ENCODE assay signal across 15 cellular contexts in the genomic region with DNA sequence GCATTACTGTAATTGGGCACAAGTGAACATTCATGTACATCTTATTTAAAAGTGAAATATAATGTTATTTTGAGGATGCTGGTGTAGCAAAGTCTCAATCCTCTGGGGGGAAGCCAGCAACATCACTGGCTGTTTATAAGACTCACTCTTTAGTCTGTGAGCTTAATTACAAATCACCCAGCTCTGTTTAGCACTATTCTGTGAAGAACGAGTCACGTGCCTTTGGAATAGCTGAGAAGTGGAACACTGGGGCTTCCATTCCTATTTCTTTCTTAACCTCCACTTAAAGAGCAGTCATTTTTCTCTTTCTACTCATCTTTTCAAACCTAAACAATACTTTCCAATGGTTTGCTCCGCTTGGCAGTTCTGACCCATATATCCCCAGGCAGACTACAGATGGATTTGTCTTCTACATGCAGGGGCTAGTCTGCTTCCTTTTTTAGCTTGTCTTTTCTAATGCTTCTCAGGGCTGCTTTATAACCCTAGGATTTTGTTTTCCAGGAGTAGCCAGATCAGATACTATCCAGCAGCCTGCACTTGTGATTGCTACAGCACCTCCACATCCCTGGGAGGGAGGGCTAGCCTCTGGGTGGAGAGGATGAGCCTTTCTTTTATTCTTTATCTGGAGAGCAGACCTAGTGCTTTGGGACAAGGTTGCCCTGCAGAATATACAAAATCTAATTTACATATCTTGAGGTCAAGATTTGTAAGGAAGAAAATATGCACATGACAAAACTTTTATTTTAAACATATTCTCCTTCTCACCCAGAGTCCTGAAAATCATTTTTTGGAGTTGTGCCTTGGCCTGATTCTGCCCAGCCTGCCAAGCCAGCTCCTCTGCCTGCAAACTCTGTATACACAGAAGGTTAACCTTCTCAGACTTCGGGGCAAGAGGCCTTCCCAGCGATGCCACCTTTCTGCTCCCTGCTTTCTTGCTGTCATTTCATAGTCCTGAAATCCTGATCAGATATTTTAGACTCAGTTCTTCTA.
DNase-seq lines count a peak whose midpoint lies in the region; ATAC-seq and TF ChIP-seq lines count a peak whose summit lies in the region.
"Had no signal": no experiment of that assay in that cellular context is flagged by ENCODE, and none has a peak within 500 bp of the region (broad histone marks: within the 10 kb centered on the region; RNA-seq: fewer than 3 reads in every experiment).

No MANE protein-coding gene starts in this region.

- no peak overlapping the region for H3K9ac ChIP-seq in rectal smooth muscle tissue (ENCODE audit: low read length)

- peak; percentile 59 for ATAC-seq in WTC11
- no peak for ATAC-seq in GM18517 (IDR thresholded peaks at IDR 0.05; ENCODE audit: unreplicated experiment)
- ATAC-seq in activated naive CD8-positive, alpha-beta T cell treated with anti-CD3 and anti-CD28 coated beads, Interleukin-2, amount 50 U/mL, for 24 hours, result no peak
- ATAC-seq in HG03108 (IDR thresholded peaks at IDR 0.05; ENCODE audit: unreplicated experiment), result no peak
- ATAC-seq: naive thymus-derived CD8-positive, alpha-beta T cell; Panc1 had no signal

- no peaks in the 10 kb centered on the region for H3K36me3 Mint-ChIP-seq in WTC11
- H3K36me3 Mint-ChIP-seq in glutamatergic neuron (ENCODE audit: unreplicated experiment), result no peaks in the 10 kb centered on the region
- no peaks in the 10 kb centered on the region for H3K36me3 Mint-ChIP-seq in activated naive CD8-positive, alpha-beta T cell treated with anti-CD3 and anti-CD28 coated beads, Interleukin-2, amount 50 U/mL, for 24 hours (ENCODE audit: low read depth)
- H3K36me3 Mint-ChIP-seq: naive thymus-derived CD8-positive, alpha-beta T cell had no signal

- H3K4me1 ChIP-seq in HEK293 (ENCODE audit: control insufficient read depth, insufficient read depth, low read length), result no peaks in the 10 kb centered on the region
- peaks cover 25% of the 10 kb centered on the region for H3K4me1 ChIP-seq in rectal smooth muscle tissue (ENCODE audit: control insufficient read depth, insufficient read depth, low read length)

- H3K27ac ChIP-seq in HEK293 (ENCODE audit: extremely low read depth, low read depth, low read length), result no peak overlapping the region
- peak overlapping the region; percentile 78 for H3K27ac ChIP-seq in rectal smooth muscle tissue (ENCODE audit: low read depth, low read length)

- H3K36me3 ChIP-seq in HEK293 (ENCODE audit: control insufficient read depth in 2 of 2, insufficient read depth in 1 of 2, low read length in 2 of 2) (no peaks in the 10 kb centered on the region), rectal smooth muscle tissue (ENCODE audit: control insufficient read depth, insufficient read depth, low read length) (no peaks in the 10 kb centered on the region)

- POLR2A ChIA-PET in HEK293 (lab: Yijun Ruan, JAX) (no interaction called here), WTC11 (lab: Charles Lee) (no interaction called here)

- H3K4me3 ChIP-seq in HEK293 (ENCODE audit: low read depth, low read length) (no peak overlapping the region), rectal smooth muscle tissue (ENCODE audit: low read length) (no peak overlapping the region)

- H3K27ac Mint-ChIP-seq in WTC11 (no peak overlapping the region), glutamatergic neuron (ENCODE audit: unreplicated experiment) (peak overlapping the region; percentile 91)
- H3K27ac Mint-ChIP-seq in activated naive CD8-positive, alpha-beta T cell treated with anti-CD3 and anti-CD28 coated beads, Interleukin-2, amount 50 U/mL, for 24 hours, result no peak overlapping the region
- H3K27ac Mint-ChIP-seq: activated T-helper 1 cell treated with anti-CD3 and anti-CD28 coated beads, Interleukin-12 subunit alpha, Interleukin-12 subunit beta, Interleukin-2, Interleukin-4 antibody, amounts not matched to agents 30 ng/mL and 10 ng/mL and 1 ng/mL, durations not matched to agents 14 hours and 24 hours and 36 hours; naive thymus-derived CD8-positive, alpha-beta T cell had no signal

- DNase-seq in WTC11 (ENCODE audit: low spot score), result no peak
- no peak for DNase-seq in glutamatergic neuron
- no peak for DNase-seq in activated naive CD8-positive, alpha-beta T cell treated with anti-CD3 and anti-CD28 coated beads, Interleukin-2, amount 50 U/mL, for 24 hours
- DNase-seq in RPMI8226, result no peak
- DNase-seq: activated CD4-positive, alpha-beta T cell treated with anti-CD3 and anti-CD28 coated beads, Interleukin-2, amount 50 U/mL, for 48 hours; aorta; kidney; naive thymus-derived CD8-positive, alpha-beta T cell; T-helper 2 cell had no signal

- no peaks in the 10 kb centered on the region for H3K27me3 Mint-ChIP-seq in WTC11 (ENCODE audit: low read depth)
- peaks cover 2% of the 10 kb centered on the region for H3K27me3 Mint-ChIP-seq in glutamatergic neuron (ENCODE audit: unreplicated experiment)
- peaks cover 17% of the 10 kb centered on the region for H3K27me3 Mint-ChIP-seq in activated naive CD8-positive, alpha-beta T cell treated with anti-CD3 and anti-CD28 coated beads, Interleukin-2, amount 50 U/mL, for 24 hours

- TF ChIP-seq CTCF in HEK293 (tag by site-specific recombination; IDR thresholded peaks at IDR 0.05) (no peak), WTC11 (IDR thresholded peaks at IDR 0.05) (no peak), glutamatergic neuron (IDR thresholded peaks at IDR 0.05; ENCODE audit: partially characterized antibody, unreplicated experiment) (no peak)

- CTCF ChIA-PET in HEK293 (lab: Yijun Ruan, JAX), result no interaction called here
- CTCF ChIA-PET in WTC11 (lab: Charles Lee), result interaction anchor here (1.4 to 2.4 kb wide), 3 partner anchors 74 to 220 kb away, joined by 3 to 7 read pairs (median 5); no protein-coding TSS in a partner anchor

- H3K9me3 Mint-ChIP-seq in WTC11, result no peaks in the 10 kb centered on the region
- H3K9me3 Mint-ChIP-seq in glutamatergic neuron (ENCODE audit: unreplicated experiment), result no peaks in the 10 kb centered on the region
- no peaks in the 10 kb centered on the region for H3K9me3 Mint-ChIP-seq in activated naive CD8-positive, alpha-beta T cell treated with anti-CD3 and anti-CD28 coated beads, Interleukin-2, amount 50 U/mL, for 24 hours
- H3K9me3 Mint-ChIP-seq: activated T-helper 1 cell treated with anti-CD3 and anti-CD28 coated beads, Interleukin-12 subunit alpha, Interleukin-12 subunit beta, Interleukin-2, Interleukin-4 antibody, amounts not matched to agents 30 ng/mL and 10 ng/mL and 1 ng/mL, durations not matched to agents 14 hours and 24 hours and 36 hours; naive thymus-derived CD8-positive, alpha-beta T cell had no signal

- H3K4me3 Mint-ChIP-seq in WTC11 (no peak overlapping the region), glutamatergic neuron (ENCODE audit: unreplicated experiment) (peak overlapping the region; percentile 67)
- no peak overlapping the region for H3K4me3 Mint-ChIP-seq in activated naive CD8-positive, alpha-beta T cell treated with anti-CD3 and anti-CD28 coated beads, Interleukin-2, amount 50 U/mL, for 24 hours
- H3K4me3 Mint-ChIP-seq: activated T-helper 1 cell treated with anti-CD3 and anti-CD28 coated beads, Interleukin-12 subunit alpha, Interleukin-12 subunit beta, Interleukin-2, Interleukin-4 antibody, amounts not matched to agents 30 ng/mL and 10 ng/mL and 1 ng/mL, durations not matched to agents 14 hours and 24 hours and 36 hours; naive thymus-derived CD8-positive, alpha-beta T cell had no signal

- no peaks in the 10 kb centered on the region for H3K9me3 ChIP-seq in HEK293 (ENCODE audit: control insufficient read depth, insufficient read depth, low read depth, low read length)

- H3K4me1 Mint-ChIP-seq in WTC11, result peaks cover 23% of the 10 kb centered on the region
- H3K4me1 Mint-ChIP-seq in glutamatergic neuron (ENCODE audit: low read depth, unreplicated experiment), result peaks cover 28% of the 10 kb centered on the region
- H3K4me1 Mint-ChIP-seq in activated naive CD8-positive, alpha-beta T cell treated with anti-CD3 and anti-CD28 coated beads, Interleukin-2, amount 50 U/mL, for 24 hours, result no peaks in the 10 kb centered on the region
- H3K4me1 Mint-ChIP-seq: naive thymus-derived CD8-positive, alpha-beta T cell had no signal

- H3K27me3 ChIP-seq in rectal smooth muscle tissue (ENCODE audit: control insufficient read depth, insufficient read depth, low read length), result no peaks in the 10 kb centered on the region

TF ChIP-seq in HEK293, 187 proteins besides CTCF, POLR2A, EP300 and RAD21 (continues in another document):
- TF ChIP-seq KLF8 (tag by site-specific recombination; IDR thresholded peaks at IDR 0.05), result no peak

TF ChIP-seq in WTC11, 78 proteins besides CTCF, POLR2A, EP300 and RAD21 (continues in another document):
- TF ChIP-seq NR2C2 (CRISPR knock-in tag; IDR thresholded peaks at IDR 0.05) (no peak), FOXK1 (CRISPR knock-in tag; IDR thresholded peaks at IDR 0.05) (no peak), NR3C1 (CRISPR knock-in tag; conservative IDR thresholded peaks at IDR 0.05; ENCODE audit: low read depth) (no peak), RORB (CRISPR knock-in tag; IDR thresholded peaks at IDR 0.05) (no peak), ZBTB43 (CRISPR knock-in tag; IDR thresholded peaks at IDR 0.05) (no peak), TEAD4 (CRISPR knock-in tag; IDR thresholded peaks at IDR 0.05) (no peak)
- TF ChIP-seq, protein P1, sequence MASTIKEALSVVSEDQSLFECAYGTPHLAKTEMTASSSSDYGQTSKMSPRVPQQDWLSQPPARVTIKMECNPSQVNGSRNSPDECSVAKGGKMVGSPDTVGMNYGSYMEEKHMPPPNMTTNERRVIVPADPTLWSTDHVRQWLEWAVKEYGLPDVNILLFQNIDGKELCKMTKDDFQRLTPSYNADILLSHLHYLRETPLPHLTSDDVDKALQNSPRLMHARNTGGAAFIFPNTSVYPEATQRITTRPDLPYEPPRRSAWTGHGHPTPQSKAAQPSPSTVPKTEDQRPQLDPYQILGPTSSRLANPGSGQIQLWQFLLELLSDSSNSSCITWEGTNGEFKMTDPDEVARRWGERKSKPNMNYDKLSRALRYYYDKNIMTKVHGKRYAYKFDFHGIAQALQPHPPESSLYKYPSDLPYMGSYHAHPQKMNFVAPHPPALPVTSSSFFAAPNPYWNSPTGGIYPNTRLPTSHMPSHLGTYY (CRISPR knock-in tag; IDR thresholded peaks at IDR 0.05), result no peak
